In genomic region chr7:137345799-137346449, GRCh38 we compare ENCODE assay signal across 21 cellular contexts. TPM values are rescaled to one million over a fixed set of nuclear protein-coding genes. Genes with fewer than 3 reads are reported as not detected.
"Had no signal": no experiment of that assay in that cellular context is flagged by ENCODE, and none has a peak within 500 bp of the region (broad histone marks: within the 10 kb centered on the region; RNA-seq: fewer than 3 reads in every experiment).

No MANE protein-coding gene starts in this region.

- H3K4me1 ChIP-seq: pancreas had no signal

- H3K27ac ChIP-seq: cardiac muscle cell, esophagus muscularis mucosa, heart right ventricle, neutrophil, pancreas, stomach, VCaP had no signal

- H3K36me3 ChIP-seq: cardiac muscle cell, esophagus muscularis mucosa, heart right ventricle, neutrophil, pancreas, stomach had no signal

- H3K27me3 ChIP-seq: cardiac muscle cell, esophagus muscularis mucosa, pancreas, stomach had no signal

- H3K4me3 ChIP-seq: cardiac muscle cell, esophagus muscularis mucosa, heart right ventricle, pancreas, smooth muscle cell, stomach had no signal

- H3K9me3 ChIP-seq: esophagus muscularis mucosa, heart right ventricle, neutrophil, pancreas, stomach had no signal

- DNase-seq: activated CD4-positive, alpha-beta T cell treated with anti-CD3 and anti-CD28 coated beads for 1 hour; activated CD4-positive, alpha-beta T cell treated with anti-CD3 and anti-CD28 coated beads, Interleukin-2, amount 50 U/mL, for 4 hours; activated gamma-delta T cell treated with Interleukin-2 at 50 U/mL for 16 hours; dermis blood vessel endothelial cell; effector memory CD4-positive, alpha-beta T cell; heart right ventricle; immature natural killer cell; kidney glomerular epithelial cell; left ventricle myocardium superior; naive thymus-derived CD4-positive, alpha-beta T cell; pancreas; stimulated activated CD4-positive, alpha-beta T cell treated with anti-CD3 and anti-CD28 coated beads, Interleukin-4, amount 100 ng/mL, for 1 hour; stomach had no signal

RNA-seq across cellular contexts. Expression of gene PTN, which starts 2.4 kb away (rescaled TPM):
- total RNA-seq: activated T-helper 1 cell treated with anti-CD3 and anti-CD28 coated beads, Interleukin-12 subunit alpha, Interleukin-12 subunit beta, Interleukin-2, Interleukin-4 antibody, amounts not matched to agents 30 ng/mL and 10 ng/mL and 1 ng/mL, durations not matched to agents 14 hours and 24 hours and 36 hours; endothelial cell of umbilical vein; mononuclear cell; naive thymus-derived CD4-positive, alpha-beta T cell had no signal
